Comparison of ENCODE assay signal across 33 cellular contexts in the genomic region with DNA sequence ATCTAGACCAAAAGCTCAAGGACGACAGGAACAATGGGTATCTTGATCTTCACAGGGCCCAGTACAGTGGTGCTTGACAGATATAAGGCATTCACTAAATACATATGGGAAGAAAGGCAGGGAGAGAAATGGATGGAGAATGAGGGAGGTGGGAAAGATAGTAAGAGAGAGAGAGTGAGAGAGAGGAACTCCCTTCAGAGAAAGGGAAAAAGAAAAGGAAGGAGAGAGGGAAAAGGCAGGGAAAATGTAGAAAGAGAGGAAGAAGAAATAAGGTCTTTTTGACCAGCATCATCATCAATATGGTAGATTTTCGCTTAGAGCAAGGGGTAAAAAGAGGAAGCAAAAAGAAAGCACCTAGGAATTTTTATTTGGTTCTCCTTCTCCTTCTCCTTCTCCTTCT. TPM values are rescaled to one million over a fixed set of nuclear protein-coding genes. Genes with fewer than 3 reads are reported as not detected.
"Had no signal": no experiment of that assay in that cellular context is flagged by ENCODE, and none has a peak within 500 bp of the region (broad histone marks: within the 10 kb centered on the region; RNA-seq: fewer than 3 reads in every experiment).

No MANE protein-coding gene starts in this region.

- H3K36me3 Mint-ChIP-seq: mesothelial cell of epicardium, naive B cell had no signal

- H3K27me3 ChIP-seq: colonic mucosa, esophagus squamous epithelium, gastrocnemius medialis had no signal

- H3K4me1 ChIP-seq: colonic mucosa, esophagus squamous epithelium, gastrocnemius medialis, heart right ventricle, left lung, lower lobe of right lung had no signal

- H3K27ac ChIP-seq: colonic mucosa, epithelial cell of prostate, esophagus squamous epithelium, gastrocnemius medialis, heart right ventricle, left lung, lower lobe of right lung had no signal

- H3K9me3 ChIP-seq: colonic mucosa, esophagus squamous epithelium, gastrocnemius medialis, heart right ventricle, left lung, lower lobe of right lung, mucosa of descending colon had no signal

- H3K4me1 Mint-ChIP-seq: mesothelial cell of epicardium, naive B cell had no signal

- H3K9me3 Mint-ChIP-seq: effector memory CD8-positive, alpha-beta T cell; endodermal cell; mesothelial cell of epicardium had no signal

- H3K4me3 ChIP-seq: colonic mucosa, esophagus squamous epithelium, gastrocnemius medialis, heart right ventricle, left lung, lower lobe of right lung, mucosa of descending colon had no signal

- H3K36me3 ChIP-seq: colonic mucosa, esophagus squamous epithelium, gastrocnemius medialis, heart right ventricle, left lung, lower lobe of right lung had no signal

- DNase-seq: colonic mucosa; cortex of kidney; effector CD8-positive, alpha-beta T cell; effector memory CD8-positive, alpha-beta T cell; endodermal cell; erythroblast; esophagus squamous epithelium; foreskin fibroblast; foreskin melanocyte; gastrocnemius medialis; glutamatergic neuron; head of caudate nucleus; heart right ventricle; hippocampal formation; left cardiac atrium; left lung; left ventricle myocardium superior; lower lobe of right lung; mesenchymal stem cell; mucosa of descending colon; naive B cell had no signal

- H3K27me3 Mint-ChIP-seq: dendritic cell treated with granulocyte-macrophage colony-stimulating factor and Interleukin-4, amounts not matched to agents 40 ng/mL and 50 ng/mL, for 4 days had no signal

- H3K27ac Mint-ChIP-seq: dendritic cell treated with granulocyte-macrophage colony-stimulating factor and Interleukin-4, amounts not matched to agents 40 ng/mL and 50 ng/mL, for 4 days; effector memory CD8-positive, alpha-beta T cell; endodermal cell; mesothelial cell of epicardium; naive B cell had no signal

- H3K4me3 Mint-ChIP-seq: dendritic cell treated with granulocyte-macrophage colony-stimulating factor and Interleukin-4, amounts not matched to agents 40 ng/mL and 50 ng/mL, for 4 days; effector memory CD8-positive, alpha-beta T cell; endodermal cell; mesothelial cell of epicardium; naive B cell had no signal

RNA-seq across cellular contexts. Expression of a gene that starts 0.8 kb away (rescaled TPM):
- total RNA-seq: colonic mucosa, dermis microvascular lymphatic vessel endothelial cell, endodermal cell, esophagus mucosa, esophagus squamous epithelium, gastrocnemius medialis, glomerular endothelial cell, heart right ventricle, kidney epithelial cell, left cardiac atrium, left ventricle myocardium superior, lower leg skin, lung microvascular endothelial cell, mesenteric fat pad, mesothelial cell of epicardium, mucosa of descending colon, myocyte had no signal
- polyA plus RNA-seq: heart right ventricle, keratinocyte had no signal

RNA-seq across cellular contexts. Expression of a gene that starts 10.8 kb away (rescaled TPM):
- total RNA-seq: gastrocnemius medialis, glomerular endothelial cell, lung microvascular endothelial cell, myocyte had no signal

RNA-seq across cellular contexts. Expression of a gene that starts 47.2 kb away (rescaled TPM):
- total RNA-seq: dermis microvascular lymphatic vessel endothelial cell, endodermal cell, esophagus mucosa, glomerular endothelial cell, heart right ventricle, kidney epithelial cell, left cardiac atrium, left lung, left ventricle myocardium superior, lower leg skin, lung microvascular endothelial cell, mesothelial cell of epicardium, myocyte had no signal
- polyA plus RNA-seq: heart right ventricle had no signal
